Comparison of ENCODE assay signal across 20 cellular contexts in genomic region chr1:29690156-29690555, GRCh38.
"Had no signal": no experiment of that assay in that cellular context is flagged by ENCODE, and none has a peak within 500 bp of the region (broad histone marks: within the 10 kb centered on the region; RNA-seq: fewer than 3 reads in every experiment).

No MANE protein-coding gene starts in this region.

- H3K9me3 ChIP-seq: pancreas, transverse colon had no signal

- H3K36me3 Mint-ChIP-seq: neural progenitor cell had no signal

- H3K9me3 Mint-ChIP-seq: central memory CD8-positive, alpha-beta T cell; T-helper 2 cell treated with Interferon-gamma antibody and Interleukin-4, amounts not matched to agents 5 μg/mL and 100 μg/mL, for 36 hours had no signal

- H3K4me3 Mint-ChIP-seq: activated CD4-positive, alpha-beta T cell treated with anti-CD3 and anti-CD28 coated beads for 36 hours; activated naive CD4-positive, alpha-beta T cell treated with anti-CD3 and anti-CD28 coated beads for 36 hours; central memory CD8-positive, alpha-beta T cell; neural progenitor cell; T-helper 2 cell treated with Interferon-gamma antibody and Interleukin-4, amounts not matched to agents 5 μg/mL and 100 μg/mL, for 36 hours had no signal

- H3K27me3 ChIP-seq: body of pancreas, neural progenitor cell had no signal

- ATAC-seq: activated CD4-positive, alpha-beta T cell treated with anti-CD3 and anti-CD28 coated beads for 36 hours; body of pancreas; esophagus mucosa; gastroesophageal sphincter; heart left ventricle; left ventricle myocardium superior; pancreas; stimulated activated naive CD8-positive, alpha-beta T cell treated with anti-CD3 and anti-CD28 coated beads, Interleukin-15, Interleukin-2, amounts not matched to agents 100 U/mL and 50 U/mL, for 24 hours had no signal

- FAIRE-seq: pancreas, TTC549 had no signal

- H3K4me1 Mint-ChIP-seq: central memory CD8-positive, alpha-beta T cell had no signal

- H3K4me3 ChIP-seq: body of pancreas, gastroesophageal sphincter, heart left ventricle, neural progenitor cell, pancreas, transverse colon had no signal

- H3K4me2 ChIP-seq: neural progenitor cell had no signal

- DNase-seq: activated CD4-positive, alpha-beta T cell treated with anti-CD3 and anti-CD28 coated beads for 36 hours; activated CD4-positive, alpha-beta T cell treated with anti-CD3 and anti-CD28 coated beads, Interleukin-2, amount 50 U/mL, for 48 hours; activated naive CD4-positive, alpha-beta T cell treated with anti-CD3 and anti-CD28 coated beads for 36 hours; body of pancreas; cortex of kidney; effector CD4-positive, alpha-beta T cell; left ventricle myocardium superior; pancreas; stimulated activated CD4-positive, alpha-beta T cell treated with anti-CD3 and anti-CD28 coated beads, Interleukin-12 subunit alpha, Interleukin-12 subunit beta, amount 100 ng/mL, for 4 hours; stimulated activated CD4-positive, alpha-beta T cell treated with anti-CD3 and anti-CD28 coated beads, Interleukin-2, amount 100 ng/mL, for 24 hours; stimulated activated naive CD8-positive, alpha-beta T cell treated with anti-CD3 and anti-CD28 coated beads, Interleukin-15, Interleukin-2, amounts not matched to agents 100 U/mL and 50 U/mL, for 24 hours; SW 1271; transverse colon had no signal

- H3K27ac Mint-ChIP-seq: activated CD4-positive, alpha-beta T cell treated with anti-CD3 and anti-CD28 coated beads for 36 hours; activated naive CD4-positive, alpha-beta T cell treated with anti-CD3 and anti-CD28 coated beads for 36 hours; neural progenitor cell; T-helper 2 cell treated with Interferon-gamma antibody and Interleukin-4, amounts not matched to agents 5 μg/mL and 100 μg/mL, for 36 hours had no signal

- H3K27ac ChIP-seq: body of pancreas, gastroesophageal sphincter, heart left ventricle, neural progenitor cell, pancreas, transverse colon had no signal

- H3K9ac ChIP-seq: neural progenitor cell had no signal

- H3K36me3 ChIP-seq: gastroesophageal sphincter, heart left ventricle, neural progenitor cell, pancreas, transverse colon had no signal

- H3K4me1 ChIP-seq: body of pancreas, pancreas, transverse colon had no signal
